Comparison of ENCODE assay signal across 23 cellular contexts in the genomic region with DNA sequence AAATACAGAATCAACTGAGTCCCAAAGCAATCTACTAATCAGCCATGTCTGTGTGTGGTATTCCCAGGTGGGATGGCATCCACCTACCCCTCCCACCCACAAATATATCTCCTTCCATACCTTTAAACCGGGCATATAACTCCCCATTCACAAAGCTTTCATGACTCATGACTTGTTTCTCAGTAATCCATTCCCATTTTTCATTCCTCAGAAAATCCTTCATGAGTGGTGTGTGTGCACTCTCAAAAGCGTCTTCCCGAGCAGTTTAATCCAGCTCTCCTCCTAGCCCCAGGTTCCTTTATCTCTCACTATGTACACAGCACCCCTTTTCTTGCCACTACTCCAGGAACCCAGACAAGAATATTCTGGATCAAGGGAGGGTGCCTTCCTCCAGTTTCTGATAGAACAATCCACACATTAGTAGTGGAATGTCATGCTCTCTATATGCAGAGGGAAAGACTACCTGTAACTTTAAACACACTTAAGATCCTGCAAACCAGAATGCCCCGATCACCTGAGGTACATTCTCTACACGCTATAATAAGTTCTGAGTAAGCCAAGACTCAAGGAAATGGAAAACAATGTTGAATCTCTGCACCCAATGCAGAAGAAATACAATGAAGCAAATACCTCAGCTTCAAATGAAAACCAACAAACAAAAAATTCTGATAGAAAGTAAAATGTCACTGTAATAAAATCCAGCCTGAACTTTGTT. TPM values are rescaled to one million over a fixed set of nuclear protein-coding genes. Genes with fewer than 3 reads are reported as not detected.
A peak's percentile ranks its signal among the peaks of the same experiment; 100 is the strongest.
DNase-seq lines count a peak whose midpoint lies in the region; ATAC-seq, FAIRE-seq and TF ChIP-seq lines count a peak whose summit lies in the region.
"Had no signal": no experiment of that assay in that cellular context is flagged by ENCODE, and none has a peak within 500 bp of the region (broad histone marks: within the 10 kb centered on the region; RNA-seq: fewer than 3 reads in every experiment).

No MANE protein-coding gene starts in this region.

- peak overlapping the region; percentile 49 for H3K27ac Mint-ChIP-seq in mesothelial cell of epicardium
- H3K27ac Mint-ChIP-seq: activated B cell treated with CpG ODN at 0.5 μM for 24 hours; B cell; T-helper 2 cell treated with Interferon-gamma antibody and Interleukin-4, amounts not matched to agents 5 μg/mL and 100 μg/mL, for 36 hours had no signal

- H3K4me1 ChIP-seq in Karpas-422 (ENCODE audit: low read length): peaks cover 42% of the 10 kb centered on the region

- no peaks in the 10 kb centered on the region for H3K9me3 Mint-ChIP-seq in mesothelial cell of epicardium
- H3K9me3 Mint-ChIP-seq: activated B cell treated with CpG ODN at 0.5 μM for 24 hours; T-helper 2 cell treated with Interferon-gamma antibody and Interleukin-4, amounts not matched to agents 5 μg/mL and 100 μg/mL, for 36 hours had no signal

- H3K27me3 Mint-ChIP-seq in mesothelial cell of epicardium (ENCODE audit: low read depth): no peaks in the 10 kb centered on the region
- H3K27me3 Mint-ChIP-seq: activated B cell treated with CpG ODN at 0.5 μM for 24 hours had no signal

- no peak overlapping the region for H3K4me3 ChIP-seq in Karpas-422 (ENCODE audit: low read length)
- no peak overlapping the region for H3K4me3 ChIP-seq in bronchial epithelial cell (ENCODE audit: low read depth, low read length)
- H3K4me3 ChIP-seq: K562, mucosa of descending colon had no signal

- FAIRE-seq in bronchial epithelial cell (lab: Jason Lieb, UNC): no peak
- FAIRE-seq: colon, endometrium had no signal

- H3K79me2 ChIP-seq in Karpas-422 (ENCODE audit: low read length): no peaks in the 10 kb centered on the region

- TF ChIP-seq CTCF in bronchial epithelial cell (IDR thresholded peaks at IDR 0.05; ENCODE audit: insufficient read depth, low read length, severe bottlenecking) (no peak), mesothelial cell of epicardium (IDR thresholded peaks at IDR 0.05; ENCODE audit: unreplicated experiment) (no peak)

- H3K9me2 ChIP-seq in Karpas-422 (replicated peaks; ENCODE audit: insufficient read depth, low read length): no peaks in the 10 kb centered on the region

- H3K4me3 Mint-ChIP-seq in mesothelial cell of epicardium: no peak overlapping the region
- H3K4me3 Mint-ChIP-seq: activated B cell treated with CpG ODN at 0.5 μM for 24 hours; B cell; T-helper 2 cell treated with Interferon-gamma antibody and Interleukin-4, amounts not matched to agents 5 μg/mL and 100 μg/mL, for 36 hours had no signal

- H3K4me2 ChIP-seq in Karpas-422 (ENCODE audit: low read depth, low read length, poor library complexity, severe bottlenecking): peak overlapping the region; percentile 13

- H3K36me3 ChIP-seq in Karpas-422 (ENCODE audit: insufficient read depth, low read length) (no peaks in the 10 kb centered on the region), bronchial epithelial cell (ENCODE audit: control insufficient read depth, insufficient read depth, low read length) (no peaks in the 10 kb centered on the region)

- no peaks in the 10 kb centered on the region for H3K27me3 ChIP-seq in Karpas-422 (ENCODE audit: low read length)
- no peaks in the 10 kb centered on the region for H3K27me3 ChIP-seq in bronchial epithelial cell (ENCODE audit: control insufficient read depth, insufficient read depth, low read length)

- peaks cover 24% of the 10 kb centered on the region for H3K4me1 Mint-ChIP-seq in mesothelial cell of epicardium
- H3K4me1 Mint-ChIP-seq: activated B cell treated with CpG ODN at 0.5 μM for 24 hours had no signal

- no peaks in the 10 kb centered on the region for H4K20me1 ChIP-seq in Karpas-422 (ENCODE audit: insufficient read depth, low read depth, low read length)

- H3K27ac ChIP-seq in Karpas-422 (ENCODE audit: low read length) (no peak overlapping the region), temporal lobe (ENCODE audit: low read depth, low read length) (peak overlapping the region; percentile 31)

- H3K9ac ChIP-seq in Karpas-422 (ENCODE audit: low read length): no peak overlapping the region

- peaks cover 20% of the 10 kb centered on the region for H3K36me3 Mint-ChIP-seq in mesothelial cell of epicardium

- no peak for DNase-seq in Karpas-422
- peak; percentile 16 for DNase-seq in bronchial epithelial cell (ENCODE audit: low read depth)
- no peak for DNase-seq in mesothelial cell of epicardium (ENCODE audit: low spot score in 2 of 2, unreplicated experiment in 2 of 2)
- DNase-seq in NCI-H2081 treated with DMSO at 0.1 percent for 48 hours (lab: John Stamatoyannopoulos, UW): no peak
- DNase-seq: activated B cell treated with CpG ODN at 0.5 μM for 24 hours; activated effector memory CD4-positive, alpha-beta T cell treated with Interleukin-2 at 50 U/mL for 16 hours; amygdala; Calu3; foreskin melanocyte; mucosa of descending colon; NCI-H526; occipital lobe; OCI-M1; stimulated activated CD4-positive, alpha-beta T cell treated with anti-CD3 and anti-CD28 coated beads, Interleukin-2, amount 100 ng/mL, for 48 hours had no signal

- no peak overlapping the region for H2AFZ ChIP-seq in Karpas-422 (ENCODE audit: low read length)

- ATAC-seq in GM21447 (IDR thresholded peaks at IDR 0.05; ENCODE audit: unreplicated experiment) (no peak), HG02870 (IDR thresholded peaks at IDR 0.05; ENCODE audit: unreplicated experiment) (no peak)
- ATAC-seq: HCT116, K562, mucosa of descending colon had no signal

- H3K9me3 ChIP-seq in Karpas-422 (ENCODE audit: low read length): no peaks in the 10 kb centered on the region
- H3K9me3 ChIP-seq: mucosa of descending colon had no signal

RNA-seq across cellular contexts. Expression of a gene that starts 55.7 kb away (rescaled TPM):
- not detected in 2 replicates for total RNA-seq in Karpas-422 (2014; rRNA removed; shearing (Covaris generic); ENCODE audit: low replicate concordance)
- total RNA-seq in bronchial epithelial cell (under 0.01 and 0.26 TPM in 2 replicates), mesothelial cell of epicardium (0.76 to 1.5 TPM (median 1.0 TPM) in 3 replicates), temporal lobe (10.1 TPM)
